17 cellular contexts compared by ENCODE assay signal in the genomic region with DNA sequence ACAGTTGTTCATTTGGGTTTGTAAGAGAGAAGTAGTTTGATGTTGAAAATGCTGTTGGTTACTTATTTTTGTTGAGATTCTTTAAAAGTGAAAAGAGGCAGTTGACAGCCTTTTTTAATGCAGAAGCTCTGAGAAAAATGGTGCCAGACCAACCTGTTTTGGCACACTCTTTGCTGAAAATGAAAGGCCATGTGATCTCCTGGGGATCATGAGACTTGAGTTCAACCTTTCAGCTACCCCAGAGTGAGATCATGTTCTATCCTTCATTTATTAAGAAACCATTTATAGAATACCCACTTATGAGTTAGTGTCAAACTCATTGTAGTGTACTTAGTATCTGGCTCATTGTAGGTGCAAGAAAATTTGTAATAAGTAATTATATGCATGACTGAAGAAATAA.
"Had no signal": no experiment of that assay in that cellular context is flagged by ENCODE, and none has a peak within 500 bp of the region (broad histone marks: within the 10 kb centered on the region; RNA-seq: fewer than 3 reads in every experiment).

No MANE protein-coding gene starts in this region.

- ATAC-seq: activated CD4-positive, CD25-positive, alpha-beta regulatory T cell treated with anti-CD3 and anti-CD28 coated beads, Interleukin-2, amount 50 U/mL, for 24 hours; effector memory CD8-positive, alpha-beta T cell; heart left ventricle; left colon; pancreas had no signal

- H3K27ac ChIP-seq: heart left ventricle, pancreas, sigmoid colon, SJSA1, transverse colon had no signal

- H3K27ac Mint-ChIP-seq: activated naive CD8-positive, alpha-beta T cell treated with anti-CD3 and anti-CD28 coated beads, Interleukin-2, amount 10 ng/mL, durations not matched to agents 7 days and 5 days; effector memory CD8-positive, alpha-beta T cell had no signal

- H3K4me3 Mint-ChIP-seq: activated naive CD8-positive, alpha-beta T cell treated with anti-CD3 and anti-CD28 coated beads, Interleukin-2, amount 10 ng/mL, durations not matched to agents 7 days and 5 days; effector memory CD8-positive, alpha-beta T cell had no signal

- H3K9me3 ChIP-seq: heart left ventricle, pancreas, sigmoid colon, SJSA1, transverse colon had no signal

- H3K4me1 ChIP-seq: pancreas had no signal

- H3K36me3 ChIP-seq: heart left ventricle, pancreas, sigmoid colon, SJSA1, transverse colon had no signal

- H3K4me3 ChIP-seq: heart left ventricle, lung, pancreas, sigmoid colon, SJSA1, transverse colon had no signal

- H3K9me3 Mint-ChIP-seq: activated naive CD8-positive, alpha-beta T cell treated with anti-CD3 and anti-CD28 coated beads, Interleukin-2, amount 10 ng/mL, durations not matched to agents 7 days and 5 days; effector memory CD8-positive, alpha-beta T cell had no signal

- DNase-seq: activated CD4-positive, alpha-beta T cell treated with anti-CD3 and anti-CD28 coated beads, Interleukin-2, amount 50 U/mL, for 1 hour; activated effector memory CD4-positive, alpha-beta T cell treated with Interleukin-2 at 50 U/mL for 16 hours; activated naive CD8-positive, alpha-beta T cell treated with anti-CD3 and anti-CD28 coated beads, Interleukin-2, amount 10 ng/mL, durations not matched to agents 7 days and 5 days; effector memory CD8-positive, alpha-beta T cell; heart left ventricle; left colon; pancreas; sigmoid colon; stimulated activated CD4-positive, alpha-beta T cell treated with anti-CD3 and anti-CD28 coated beads, Interleukin-2, amount 100 ng/mL, for 48 hours; stimulated activated naive CD4-positive, alpha-beta T cell treated with Interleukin-2 at 50 U/mL for 16 hours; transverse colon had no signal

- FAIRE-seq: bronchial epithelial cell, frontal cortex, islet of Langerhans, pancreas had no signal

- H3K27me3 Mint-ChIP-seq: activated naive CD8-positive, alpha-beta T cell treated with anti-CD3 and anti-CD28 coated beads, Interleukin-2, amount 10 ng/mL, durations not matched to agents 7 days and 5 days; effector memory CD8-positive, alpha-beta T cell had no signal

- H3K27me3 ChIP-seq: heart left ventricle, pancreas, sigmoid colon, SJSA1, transverse colon had no signal
